ENCODE assay signal across 9 cellular contexts in genomic region chr7:106779877-106780276, GRCh38.
A peak's percentile ranks its signal among the peaks of the same experiment; 100 is the strongest.
DNase-seq lines count a peak whose midpoint lies in the region; ATAC-seq and TF ChIP-seq lines count a peak whose summit lies in the region.
"Had no signal": no experiment of that assay in that cellular context is flagged by ENCODE, and none has a peak within 500 bp of the region (broad histone marks: within the 10 kb centered on the region; RNA-seq: fewer than 3 reads in every experiment).

No MANE protein-coding gene starts in this region.

- H4K20me1 ChIP-seq in GM23338 (replicated peaks; ENCODE audit: insufficient read depth) = no peaks in the 10 kb centered on the region

- no peak overlapping the region for H3K27ac ChIP-seq in GM23338 (ENCODE audit: low read depth)
- H3K27ac ChIP-seq in left lung = no peak overlapping the region

- no peak overlapping the region for H3K4me3 ChIP-seq in GM23338
- H3K4me3 ChIP-seq in left lung = no peak overlapping the region

- H3K27me3 Mint-ChIP-seq in Calu3 (ENCODE audit: unreplicated experiment) (no peaks in the 10 kb centered on the region), GM23338 (ENCODE audit: insufficient read depth, low read depth, poor library complexity) (peaks cover 1% of the 10 kb centered on the region)

- H3F3A ChIP-seq in GM23338 (replicated peaks; ENCODE audit: low read depth) = no peaks in the 10 kb centered on the region

- no peaks in the 10 kb centered on the region for H3K9me3 ChIP-seq in left lung

- H3K27ac Mint-ChIP-seq in Calu3 (ENCODE audit: unreplicated experiment) = peak overlapping the region; percentile 96
- no peak overlapping the region for H3K27ac Mint-ChIP-seq in GM23338

- TF ChIP-seq CTCF in Calu3 (IDR thresholded peaks at IDR 0.05; ENCODE audit: unreplicated experiment) = peak; percentile 39
- peak; percentile 58 to 82 for TF ChIP-seq CTCF in GM23338 (conservative IDR thresholded peaks at IDR 0.05; ENCODE audit: low read depth in 2 of 2)
- TF ChIP-seq CTCF in left lung (IDR thresholded peaks at IDR 0.05) = no peak

- H3K4me3 Mint-ChIP-seq in Calu3 (ENCODE audit: low read depth, unreplicated experiment) (peak overlapping the region; percentile 42), GM23338 (no peak overlapping the region)

- H3K4me1 ChIP-seq in GM23338 (ENCODE audit: insufficient read depth) (no peaks in the 10 kb centered on the region), left lung (no peaks in the 10 kb centered on the region)

- H3K9me3 Mint-ChIP-seq in Calu3 (ENCODE audit: low read depth, unreplicated experiment) = peaks cover 9% of the 10 kb centered on the region
- no peaks in the 10 kb centered on the region for H3K9me3 Mint-ChIP-seq in GM23338

- H3K9me2 ChIP-seq in GM23338 (ENCODE audit: insufficient read depth) = peaks cover 12% of the 10 kb centered on the region; the same call in 1 of the 2 replicates

- H2AFZ ChIP-seq in GM23338 = peak overlapping the region; percentile 78; the same call in 1 of the 2 replicates

- no peaks in the 10 kb centered on the region for H3K36me3 ChIP-seq in GM23338 (ENCODE audit: insufficient read depth)
- no peaks in the 10 kb centered on the region for H3K36me3 ChIP-seq in left lung

- intact Hi-C loops in Calu3 (cut with micrococcal nuclease; ENCODE audit: unreplicated experiment) (loop anchor here (5.0 to 10.0 kb wide), 3 partner anchors 123 to 603 kb away; partner anchors contain the start of gene NAMPT), left lung (cut with DNase I) (no loop called here)

- in situ Hi-C loops in SK-MEL-5 (cut with HindIII; ENCODE audit: low pct_unique_long_range_greater_than_20kb, low sequenced_read_pairs) = loop anchor here (25.0 kb wide), 1 partner anchor 157 kb away; no protein-coding TSS in a partner anchor

- ATAC-seq in GM23338 = peak; percentile 99
- peak; percentile 68 for ATAC-seq in left lung
- no peak for ATAC-seq in GM19035 (IDR thresholded peaks at IDR 0.05; ENCODE audit: unreplicated experiment)

- BruUV-seq in Calu3 (replicated peaks; lab: Mats Ljungman, UMichigan) = no TSS peak

- peaks cover 60% of the 10 kb centered on the region for H3K4me1 Mint-ChIP-seq in Calu3 (ENCODE audit: low read depth, unreplicated experiment)
- peaks cover 8% of the 10 kb centered on the region; the same call in 2 of the 3 replicates for H3K4me1 Mint-ChIP-seq in GM23338

- H3K27me3 ChIP-seq in GM23338 (ENCODE audit: insufficient read depth) (no peaks in the 10 kb centered on the region), left lung (no peaks in the 10 kb centered on the region)

- DNase-seq in Calu3 (peak; percentile 78), GM23338 (ENCODE audit: low spot score) (peak; percentile 71), SK-MEL-5 (ENCODE audit: low read depth, low spot score) (peak; percentile 67), left lung (no peak), NCI-H2107 (lab: John Stamatoyannopoulos, UW) (no peak), NCI-H82 treated with DMSO at 0.1 percent for 48 hours (lab: John Stamatoyannopoulos, UW; ENCODE audit: unreplicated experiment) (no peak), ecto neural progenitor cell (ENCODE audit: low spot score) (no peak)
- DNase-seq: aorta had no signal

- CTCF ChIA-PET in Calu3 (lab: Charles Lee) = interaction anchor here (0.7 to 1.7 kb wide), 6 partner anchors 9 to 603 kb away, joined by 3 to 9 read pairs (median 6); no protein-coding TSS in a partner anchor

- H3K79me2 ChIP-seq in GM23338 (replicated peaks; ENCODE audit: insufficient read depth) = no peaks in the 10 kb centered on the region

- H3K4me2 ChIP-seq in GM23338 = no peak overlapping the region

- peaks cover 34% of the 10 kb centered on the region for H3K36me3 Mint-ChIP-seq in Calu3 (ENCODE audit: insufficient read depth, unreplicated experiment)
- H3K36me3 Mint-ChIP-seq in GM23338 (ENCODE audit: low read depth) = no peaks in the 10 kb centered on the region

TF ChIP-seq in GM23338, 12 proteins besides CTCF, POLR2A, EP300 and RAD21 (continues in another document):
- TF ChIP-seq EZH2phosphoT487 (IDR thresholded peaks at IDR 0.05; ENCODE audit: unreplicated experiment) = no peak
- TF ChIP-seq EZH2 (IDR thresholded peaks at IDR 0.05; ENCODE audit: low read depth, unreplicated experiment) = no peak
- TF ChIP-seq POLR2AphosphoS5 (IDR thresholded peaks at IDR 0.05; ENCODE audit: low read depth) = no peak
- no peak for TF ChIP-seq REST (IDR thresholded peaks at IDR 0.05; ENCODE audit: unreplicated experiment)
- TF ChIP-seq ZNF331 (CRISPR knock-in tag; IDR thresholded peaks at IDR 0.05; ENCODE audit: low read depth) = no peak
- no peak for TF ChIP-seq ZNF114 (CRISPR knock-in tag; IDR thresholded peaks at IDR 0.05)
- no peak for TF ChIP-seq CREB1 (CRISPR knock-in tag; IDR thresholded peaks at IDR 0.05; ENCODE audit: low read depth)
- TF ChIP-seq ETS1 (IDR thresholded peaks at IDR 0.05) = no peak
- TF ChIP-seq NANOG (IDR thresholded peaks at IDR 0.05; ENCODE audit: borderline replicate concordance) = no peak
- no peak for TF ChIP-seq STAT1 (IDR thresholded peaks at IDR 0.05; ENCODE audit: unreplicated experiment)
- TF ChIP-seq JUNB (IDR thresholded peaks at IDR 0.05; ENCODE audit: unreplicated experiment) = no peak

Comparison
In these comparisons a context has a peak if more than half of its experiments do, and no peak if none do; other contexts are left out.
1. DNase-seq: peak in Calu3 (single experiment), GM23338 (single experiment) and SK-MEL-5 (single experiment); none in left lung (0 of 2), NCI-H2107 (single experiment), NCI-H82 treated with DMSO at 0.1 percent for 48 hours (single experiment) and ecto neural progenitor cell (single experiment).
2. CTCF ChIP-seq: peak in Calu3 (single experiment) and GM23338 (2 of 2); none in left lung (0 of 2).